Comparison of ENCODE assay signal across 25 cellular contexts in genomic region chr2:150526006-150526405, GRCh38. TPM values are rescaled to one million over a fixed set of nuclear protein-coding genes. Genes with fewer than 3 reads are reported as not detected.
DNase-seq lines count a peak whose midpoint lies in the region; ATAC-seq and TF ChIP-seq lines count a peak whose summit lies in the region.
"Had no signal": no experiment of that assay in that cellular context is flagged by ENCODE, and none has a peak within 500 bp of the region (broad histone marks: within the 10 kb centered on the region; RNA-seq: fewer than 3 reads in every experiment).

No MANE protein-coding gene starts in this region.

- ATAC-seq in RWPE2 (ENCODE audit: low read depth), result no peak
- ATAC-seq in foreskin keratinocyte, result no peak
- ATAC-seq in left colon, result no peak
- ATAC-seq: naive thymus-derived CD8-positive, alpha-beta T cell; stimulated activated effector memory CD8-positive, alpha-beta T cell treated with anti-CD3 and anti-CD28 coated beads, Interleukin-12 subunit alpha, Interleukin-12 subunit beta, amount 100 ng/mL, for 72 hours had no signal

- H3K4me1 ChIP-seq in RWPE2 (ENCODE audit: insufficient read depth, poor library complexity, severe bottlenecking), result peaks cover 44% of the 10 kb centered on the region
- peaks cover 52% of the 10 kb centered on the region for H3K4me1 ChIP-seq in foreskin keratinocyte
- peaks cover 38% of the 10 kb centered on the region for H3K4me1 ChIP-seq in osteoblast (ENCODE audit: insufficient read depth, low read length)

- H3K36me3 ChIP-seq in RWPE2 (ENCODE audit: low read depth) (no peaks in the 10 kb centered on the region), osteoblast (ENCODE audit: insufficient read depth, low read length) (no peaks in the 10 kb centered on the region)
- H3K36me3 ChIP-seq: sigmoid colon, vagina had no signal

- no peaks in the 10 kb centered on the region for H3K9me3 ChIP-seq in RWPE2 (ENCODE audit: severe bottlenecking)
- H3K9me3 ChIP-seq in osteoblast (ENCODE audit: low read depth, low read length), result no peaks in the 10 kb centered on the region
- H3K9me3 ChIP-seq: sigmoid colon, vagina had no signal

- no peaks in the 10 kb centered on the region for H4K20me1 ChIP-seq in osteoblast (ENCODE audit: insufficient read depth, low read length)

- in situ Hi-C loops in Caki2 (cut with HindIII; ENCODE audit: low pct_unique_long_range_greater_than_20kb, low sequenced_read_pairs), result no loop called here

- intact Hi-C loops in left colon (cut with DNase I, micrococcal nuclease), result no loop called here

- DNase-seq in Caki2 (ENCODE audit: low read depth), result peak; percentile 40
- no peak for DNase-seq in RWPE2 (ENCODE audit: low spot score)
- DNase-seq in foreskin keratinocyte, result peak in 1 of 2 donors; percentile 88
- DNase-seq in osteoblast (ENCODE audit: insufficient read length, low spot score, missing footprints), result no peak
- no peak for DNase-seq in central memory CD4-positive, alpha-beta T cell
- no peak for DNase-seq in foreskin fibroblast
- no peak for DNase-seq in stimulated activated CD4-positive, alpha-beta T cell treated with anti-CD3 and anti-CD28 coated beads, Interleukin-4, amount 100 ng/mL, for 1 hour
- DNase-seq in left colon, result no peak
- DNase-seq: activated CD4-positive, alpha-beta T cell treated with anti-CD3 and anti-CD28 coated beads for 1 hour; activated gamma-delta T cell treated with Interleukin-2 at 50 U/mL for 16 hours; activated T-cell treated with anti-CD3 and anti-CD28 coated beads, Interleukin-2, amount 50 U/mL, for 1 hour; DMS 273 treated with DMSO at 0.1 percent for 48 hours; H7; KG1; naive thymus-derived CD8-positive, alpha-beta T cell; NCI-H187; NCI-H774; SIG-M5; sigmoid colon; stimulated activated CD4-positive, alpha-beta T cell treated with anti-CD3 and anti-CD28 coated beads, Interleukin-1b, Interleukin-23, amount 100 ng/mL, for 48 hours; T-helper 1 cell had no signal

- no peak for TF ChIP-seq CTCF in RWPE2 (IDR thresholded peaks at IDR 0.05; ENCODE audit: poor library complexity, severe bottlenecking)
- no peak for TF ChIP-seq CTCF in foreskin keratinocyte (conservative IDR thresholded peaks at IDR 0.05)
- TF ChIP-seq CTCF in osteoblast (IDR thresholded peaks at IDR 0.05; ENCODE audit: extremely low read depth, low read depth, low read length), result no peak
- no peak for TF ChIP-seq CTCF in foreskin fibroblast (IDR thresholded peaks at IDR 0.05; ENCODE audit: low read depth, low read length)

- H3K4me3 ChIP-seq in RWPE2 (ENCODE audit: severe bottlenecking) (no peak overlapping the region), osteoblast (ENCODE audit: insufficient read depth, low read length) (no peak overlapping the region), foreskin fibroblast (ENCODE audit: low read depth in 1 of 2, low read length in 2 of 2) (no peak overlapping the region)
- H3K4me3 ChIP-seq: sigmoid colon, vagina had no signal

- H3K27me3 ChIP-seq in RWPE2 (ENCODE audit: insufficient read depth, poor library complexity, severe bottlenecking) (no peaks in the 10 kb centered on the region), foreskin keratinocyte (no peaks in the 10 kb centered on the region), osteoblast (ENCODE audit: insufficient read depth, low read length) (no peaks in the 10 kb centered on the region)
- H3K27me3 ChIP-seq: sigmoid colon, vagina had no signal

- no peak overlapping the region for H3K4me2 ChIP-seq in osteoblast (ENCODE audit: insufficient read depth, low read length)

- peak overlapping the region; percentile 94 for H3K27ac ChIP-seq in RWPE2 (ENCODE audit: poor library complexity, severe bottlenecking)
- peak overlapping the region; percentile 90 for H3K27ac ChIP-seq in foreskin keratinocyte
- peak overlapping the region; percentile 95 for H3K27ac ChIP-seq in osteoblast (ENCODE audit: low read depth, low read length)
- H3K27ac ChIP-seq: C4-2B, vagina had no signal

- peak overlapping the region; percentile 17 for H2AFZ ChIP-seq in osteoblast (ENCODE audit: low read length)

- peaks cover 2% of the 10 kb centered on the region for H3K79me2 ChIP-seq in osteoblast (ENCODE audit: insufficient read depth, low read length)

RNA-seq across cellular contexts. Expression of gene RND3, which starts 38.5 kb away (rescaled TPM):
- total RNA-seq in Caki2 (2014; rRNA removed; shearing (Covaris generic); ENCODE audit: low replicate concordance), result 80.0 and 83.4 TPM in 2 replicates
- total RNA-seq in foreskin keratinocyte, result 60.8 and 61.3 TPM in 2 replicates
- 23.7 and 29.0 TPM in 2 replicates for polyA plus RNA-seq in foreskin keratinocyte
- 241 and 298 TPM in 2 replicates for total RNA-seq in osteoblast
- 10 to 100 TPM; 41.8 to 77.8 TPM for total RNA-seq in left colon
- total RNA-seq: naive thymus-derived CD8-positive, alpha-beta T cell; OCI-LY7 had no signal
- polyA plus RNA-seq: naive thymus-derived CD8-positive, alpha-beta T cell had no signal
